Comparison of ENCODE assay signal across 16 cellular contexts in the genomic region with DNA sequence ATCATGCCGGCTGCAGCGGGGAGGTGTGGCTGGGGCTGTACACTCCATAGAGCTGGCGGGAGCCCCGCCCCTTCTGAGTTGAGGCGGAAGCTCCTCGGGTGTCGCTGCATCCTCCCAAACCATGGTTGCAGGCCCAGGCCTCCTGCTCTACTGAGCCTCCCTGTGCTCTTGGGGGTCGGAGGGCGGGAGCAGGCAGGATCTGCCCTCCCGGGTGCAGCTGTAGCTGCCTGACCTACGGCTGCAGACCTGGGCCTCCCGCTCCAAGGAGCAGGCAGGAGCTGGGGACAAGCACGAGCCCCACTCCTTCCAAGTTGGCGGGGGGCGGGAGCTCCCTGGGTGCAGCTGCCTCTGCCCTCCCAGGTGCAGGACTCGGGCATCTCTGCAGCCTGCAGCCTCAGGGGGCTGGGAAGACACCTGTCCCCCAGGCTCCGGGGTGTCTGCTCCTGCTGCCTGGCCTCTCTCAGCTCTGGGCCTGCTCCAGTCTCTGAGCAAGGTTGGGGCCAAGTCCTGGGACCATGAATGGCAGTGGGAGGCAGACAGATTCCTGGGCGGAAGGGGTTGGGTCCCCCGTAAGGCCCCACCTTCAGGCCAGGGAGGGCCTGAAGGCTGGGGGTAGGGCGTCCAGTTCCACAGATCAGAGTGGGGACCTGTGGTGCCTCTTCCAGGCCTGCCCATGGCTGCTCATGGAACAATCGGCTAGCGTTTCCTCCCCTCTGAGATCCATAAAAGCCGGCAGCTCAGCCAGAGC. TPM values are rescaled to one million over a fixed set of nuclear protein-coding genes. Genes with fewer than 3 reads are reported as not detected.
DNase-seq lines count a peak whose midpoint lies in the region; ATAC-seq and TF ChIP-seq lines count a peak whose summit lies in the region.
"Had no signal": no experiment of that assay in that cellular context is flagged by ENCODE, and none has a peak within 500 bp of the region (broad histone marks: within the 10 kb centered on the region; RNA-seq: fewer than 3 reads in every experiment).

No MANE protein-coding gene starts in this region.

- no peaks in the 10 kb centered on the region for H4K20me1 ChIP-seq in PC-3 (ENCODE audit: low read length)

- no peaks in the 10 kb centered on the region for H3K9me3 ChIP-seq in HUES48 (ENCODE audit: control insufficient read depth, insufficient read depth, low read length)
- no peaks in the 10 kb centered on the region for H3K9me3 ChIP-seq in Panc1 (ENCODE audit: control insufficient read depth, insufficient read depth, low read depth, low read length)
- no peaks in the 10 kb centered on the region for H3K9me3 ChIP-seq in endodermal cell (ENCODE audit: control insufficient read depth, low read length)
- H3K9me3 ChIP-seq in PC-3 (ENCODE audit: low read length), result no peaks in the 10 kb centered on the region
- H3K9me3 ChIP-seq: SJCRH30 had no signal

- no peak overlapping the region for H3K4me3 Mint-ChIP-seq in endodermal cell
- H3K4me3 Mint-ChIP-seq in stimulated activated effector memory CD8-positive, alpha-beta T cell treated with anti-CD3 and anti-CD28 coated beads, Interleukin-12 subunit alpha, Interleukin-12 subunit beta, amount 100 ng/mL, for 72 hours, result no peak overlapping the region
- H3K4me3 Mint-ChIP-seq in activated CD4-positive, alpha-beta memory T cell treated with anti-CD3 and anti-CD28 coated beads, Interleukin-2, amount 10 ng/mL, durations not matched to agents 7 days and 5 days, result no peak overlapping the region
- H3K4me3 Mint-ChIP-seq: B cell; CD4-positive, alpha-beta memory T cell had no signal

- H3K4me1 Mint-ChIP-seq in endodermal cell, result peaks cover 14% of the 10 kb centered on the region
- peaks cover 5% of the 10 kb centered on the region for H3K4me1 Mint-ChIP-seq in stimulated activated effector memory CD8-positive, alpha-beta T cell treated with anti-CD3 and anti-CD28 coated beads, Interleukin-12 subunit alpha, Interleukin-12 subunit beta, amount 100 ng/mL, for 72 hours
- peaks cover 4% of the 10 kb centered on the region for H3K4me1 Mint-ChIP-seq in activated CD4-positive, alpha-beta memory T cell treated with anti-CD3 and anti-CD28 coated beads, Interleukin-2, amount 10 ng/mL, durations not matched to agents 7 days and 5 days

- H3K27me3 ChIP-seq in HUES48 (ENCODE audit: control insufficient read depth, insufficient read depth, low read length), result 0 out of 2 replicates have a peak, but pooled peaks cover 3% of the 10 kb centered on the region
- peaks cover 10% of the 10 kb centered on the region for H3K27me3 ChIP-seq in Panc1 (ENCODE audit: control insufficient read depth, insufficient read depth, low read length)
- H3K27me3 ChIP-seq in endodermal cell (ENCODE audit: control insufficient read depth, insufficient read depth, low read length, poor library complexity, severe bottlenecking), result no peaks in the 10 kb centered on the region
- H3K27me3 ChIP-seq in PC-3 (ENCODE audit: low read length), result no peaks in the 10 kb centered on the region
- H3K27me3 ChIP-seq: SJCRH30 had no signal

- CTCF ChIA-PET in Panc1 (lab: Charles Lee) (no interaction called here), PC-3 (lab: Charles Lee) (no interaction called here)
- CTCF ChIA-PET in activated CD4-positive, alpha-beta memory T cell treated with anti-CD3 and anti-CD28 coated beads, Interleukin-2, amount 10 ng/mL, durations not matched to agents 7 days and 5 days (lab: Charles Lee), result interaction anchor here (0.6 to 1.2 kb wide), 2 partner anchors 19 to 201 kb away, joined by 3 to 5 read pairs; no protein-coding TSS in a partner anchor

- DNase-seq in Panc1 (ENCODE audit: low read depth, low spot score), result no peak
- DNase-seq in endodermal cell, result peak; percentile 82
- DNase-seq in stimulated activated effector memory CD8-positive, alpha-beta T cell treated with anti-CD3 and anti-CD28 coated beads, Interleukin-12 subunit alpha, Interleukin-12 subunit beta, amount 100 ng/mL, for 72 hours (ENCODE audit: low spot score in 2 of 2), result no peak
- DNase-seq in stimulated activated naive CD4-positive, alpha-beta T cell (lab: John Stamatoyannopoulos, UW), result no peak
- no peak for DNase-seq in activated CD4-positive, alpha-beta memory T cell treated with anti-CD3 and anti-CD28 coated beads, Interleukin-2, amount 10 ng/mL, durations not matched to agents 7 days and 5 days
- DNase-seq in SKM-1 (lab: John Stamatoyannopoulos, UW; ENCODE audit: unreplicated experiment), result no peak
- no peak for DNase-seq in PC-3
- DNase-seq: DMS79, GM23248, NCI-H146, NCI-H345, NCI-H526 treated with DMSO at 0.1 percent for 48 hours, SJCRH30 had no signal

- no peak overlapping the region for H3K4me2 ChIP-seq in PC-3 (ENCODE audit: low read length)

- H2AFZ ChIP-seq in PC-3 (ENCODE audit: low read length), result no peak overlapping the region
- H2AFZ ChIP-seq: GM23248 had no signal

- no peaks in the 10 kb centered on the region for H3K36me3 ChIP-seq in HUES48 (ENCODE audit: control insufficient read depth, insufficient read depth, low read length)
- H3K36me3 ChIP-seq in Panc1 (ENCODE audit: control insufficient read depth, insufficient read depth, low read length), result no peaks in the 10 kb centered on the region
- H3K36me3 ChIP-seq in endodermal cell (ENCODE audit: control insufficient read depth, insufficient read depth, low read length), result no peaks in the 10 kb centered on the region
- H3K36me3 ChIP-seq in PC-3 (ENCODE audit: low read depth, low read length), result no peaks in the 10 kb centered on the region
- H3K36me3 ChIP-seq: SJCRH30 had no signal

- BruUV-seq in Panc1 (replicated peaks; lab: Mats Ljungman, UMichigan), result no TSS peak
- BruUV-seq in PC-3 (replicated peaks; lab: Mats Ljungman, UMichigan), result no TSS peak

- no peak overlapping the region for H3K27ac Mint-ChIP-seq in endodermal cell
- no peak overlapping the region for H3K27ac Mint-ChIP-seq in stimulated activated effector memory CD8-positive, alpha-beta T cell treated with anti-CD3 and anti-CD28 coated beads, Interleukin-12 subunit alpha, Interleukin-12 subunit beta, amount 100 ng/mL, for 72 hours
- H3K27ac Mint-ChIP-seq in activated CD4-positive, alpha-beta memory T cell treated with anti-CD3 and anti-CD28 coated beads, Interleukin-2, amount 10 ng/mL, durations not matched to agents 7 days and 5 days, result no peak overlapping the region
- H3K27ac Mint-ChIP-seq: B cell; CD4-positive, alpha-beta memory T cell had no signal

- H3K4me1 ChIP-seq in HUES48 (ENCODE audit: control insufficient read depth, insufficient read depth, low read length), result peaks cover 24% of the 10 kb centered on the region
- H3K4me1 ChIP-seq in Panc1 (ENCODE audit: control insufficient read depth, insufficient read depth, low read length), result no peaks in the 10 kb centered on the region
- H3K4me1 ChIP-seq in endodermal cell (ENCODE audit: control insufficient read depth, insufficient read depth, low read length), result no peaks in the 10 kb centered on the region
- peaks cover 26% of the 10 kb centered on the region for H3K4me1 ChIP-seq in PC-3 (ENCODE audit: insufficient read depth, low read length)

- no peak for TF ChIP-seq CTCF in Panc1 (IDR thresholded peaks at IDR 0.05)
- no peak for TF ChIP-seq CTCF in endodermal cell (conservative IDR thresholded peaks at IDR 0.05)
- no peak for TF ChIP-seq CTCF in PC-3 (conservative IDR thresholded peaks at IDR 0.05; ENCODE audit: low read depth, low read length)

- intact Hi-C loops in Panc1 (cut with micrococcal nuclease; ENCODE audit: unreplicated experiment) (no loop called here), PC-3 (cut with micrococcal nuclease) (no loop called here)

- in situ Hi-C loops in Panc1 (cut with HindIII; ENCODE audit: low pct_unique_long_range_greater_than_20kb, low sequenced_read_pairs), result no loop called here

- H3K27me3 Mint-ChIP-seq in endodermal cell (ENCODE audit: insufficient read depth), result peaks cover 7% of the 10 kb centered on the region
- peaks cover 19% of the 10 kb centered on the region for H3K27me3 Mint-ChIP-seq in activated CD4-positive, alpha-beta memory T cell treated with anti-CD3 and anti-CD28 coated beads, Interleukin-2, amount 10 ng/mL, durations not matched to agents 7 days and 5 days
- H3K27me3 Mint-ChIP-seq: B cell had no signal

- WGBS in endodermal cell (ENCODE audit: insufficient coverage in 1 of 2, insufficient read length in 1 of 2), 2 experiments, result 91 to 96% methylated on average over 5 to 23 of the region's 23 CpGs

- H3K9me2 ChIP-seq in PC-3 (replicated peaks; ENCODE audit: low read length), result no peaks in the 10 kb centered on the region

- ATAC-seq in Panc1, result peak; percentile 47
- ATAC-seq in stimulated activated effector memory CD8-positive, alpha-beta T cell treated with anti-CD3 and anti-CD28 coated beads, Interleukin-12 subunit alpha, Interleukin-12 subunit beta, amount 100 ng/mL, for 72 hours, result peak; percentile 22
- no peak for ATAC-seq in PC-3

- no peak overlapping the region for H3K4me3 ChIP-seq in HUES48 (ENCODE audit: low read depth, low read length)
- H3K4me3 ChIP-seq in Panc1 (ENCODE audit: low read depth in 2 of 2, low read length in 2 of 2), result no peak overlapping the region
- H3K4me3 ChIP-seq in endodermal cell (ENCODE audit: low read length), result no peak overlapping the region
- H3K4me3 ChIP-seq in PC-3 (ENCODE audit: low read length), result no peak overlapping the region
- H3K4me3 ChIP-seq: GM23248, SJCRH30 had no signal

- no peaks in the 10 kb centered on the region for H3K9me3 Mint-ChIP-seq in endodermal cell
- H3K9me3 Mint-ChIP-seq in stimulated activated effector memory CD8-positive, alpha-beta T cell treated with anti-CD3 and anti-CD28 coated beads, Interleukin-12 subunit alpha, Interleukin-12 subunit beta, amount 100 ng/mL, for 72 hours, result no peaks in the 10 kb centered on the region
- no peaks in the 10 kb centered on the region for H3K9me3 Mint-ChIP-seq in activated CD4-positive, alpha-beta memory T cell treated with anti-CD3 and anti-CD28 coated beads, Interleukin-2, amount 10 ng/mL, durations not matched to agents 7 days and 5 days
- H3K9me3 Mint-ChIP-seq: CD4-positive, alpha-beta memory T cell had no signal

- POLR2A ChIA-PET in Panc1 (lab: Charles Lee), result no interaction called here
- POLR2A ChIA-PET in activated CD4-positive, alpha-beta memory T cell treated with anti-CD3 and anti-CD28 coated beads, Interleukin-2, amount 10 ng/mL, durations not matched to agents 7 days and 5 days (lab: Charles Lee), result no interaction called here
- POLR2A ChIA-PET in PC-3 (lab: Charles Lee; ENCODE audit: unreplicated experiment), result no interaction called here

- no peaks in the 10 kb centered on the region for H3K79me2 ChIP-seq in PC-3 (ENCODE audit: low read length)

- H3K9ac ChIP-seq in HUES48 (ENCODE audit: low read depth, low read length) (no peak overlapping the region), endodermal cell (ENCODE audit: extremely low read depth, low read length, poor library complexity, severe bottlenecking) (no peak overlapping the region), PC-3 (ENCODE audit: low read length) (no peak overlapping the region)
- H3K9ac ChIP-seq: GM23248 had no signal

- H3F3A ChIP-seq in PC-3 (ENCODE audit: low read length, unreplicated experiment), result no peaks in the 10 kb centered on the region

- no peaks in the 10 kb centered on the region for H3K36me3 Mint-ChIP-seq in endodermal cell (ENCODE audit: low read depth)
- H3K36me3 Mint-ChIP-seq in stimulated activated effector memory CD8-positive, alpha-beta T cell treated with anti-CD3 and anti-CD28 coated beads, Interleukin-12 subunit alpha, Interleukin-12 subunit beta, amount 100 ng/mL, for 72 hours, result no peaks in the 10 kb centered on the region
- no peaks in the 10 kb centered on the region for H3K36me3 Mint-ChIP-seq in activated CD4-positive, alpha-beta memory T cell treated with anti-CD3 and anti-CD28 coated beads, Interleukin-2, amount 10 ng/mL, durations not matched to agents 7 days and 5 days (ENCODE audit: low read depth)
- H3K36me3 Mint-ChIP-seq: CD4-positive, alpha-beta memory T cell had no signal

- peak overlapping the region; percentile 59 for H3K27ac ChIP-seq in HUES48 (ENCODE audit: low read depth, low read length)
- no peak overlapping the region for H3K27ac ChIP-seq in Panc1 (ENCODE audit: low read length)
- H3K27ac ChIP-seq in endodermal cell (ENCODE audit: low read depth, low read length), result peak overlapping the region; percentile 60
- H3K27ac ChIP-seq in PC-3 (ENCODE audit: low read length), result no peak overlapping the region
- H3K27ac ChIP-seq: GM23248, SJCRH30 had no signal

RNA-seq across cellular contexts. Expression of a gene that starts 46.4 kb away (rescaled TPM):
- 54.3 TPM for total RNA-seq in Panc1 (2021; ENCODE audit: unreplicated experiment)
- polyA plus RNA-seq in Panc1 (2012; ENCODE audit: insufficient read length), result 30.9 TPM
- 10 to 100 TPM; 66.0 to 70.9 TPM for total RNA-seq in endodermal cell
- polyA plus RNA-seq in endodermal cell (2013, experiment 1 of 2), result 183 TPM
- polyA plus RNA-seq in endodermal cell (2013, experiment 2 of 2), result 180 TPM
- total RNA-seq in activated CD4-positive, alpha-beta memory T cell treated with anti-CD3 and anti-CD28 coated beads, Interleukin-2, amount 10 ng/mL, durations not matched to agents 7 days and 5 days, result 10 to 100 TPM; 28.5 to 29.4 TPM
- 38.4 and 43.0 TPM in 2 replicates for total RNA-seq in PC-3 (2014; rRNA removed)

Comparison
In these comparisons a context has a peak if more than half of its experiments do, and no peak if none do; other contexts are left out.
1. H3K27ac ChIP-seq: peak in HUES48 (single experiment) and endodermal cell (single experiment); none in Panc1 (single experiment) and PC-3 (single experiment).